ENCODE assay signal across 25 cellular contexts in the genomic region with DNA sequence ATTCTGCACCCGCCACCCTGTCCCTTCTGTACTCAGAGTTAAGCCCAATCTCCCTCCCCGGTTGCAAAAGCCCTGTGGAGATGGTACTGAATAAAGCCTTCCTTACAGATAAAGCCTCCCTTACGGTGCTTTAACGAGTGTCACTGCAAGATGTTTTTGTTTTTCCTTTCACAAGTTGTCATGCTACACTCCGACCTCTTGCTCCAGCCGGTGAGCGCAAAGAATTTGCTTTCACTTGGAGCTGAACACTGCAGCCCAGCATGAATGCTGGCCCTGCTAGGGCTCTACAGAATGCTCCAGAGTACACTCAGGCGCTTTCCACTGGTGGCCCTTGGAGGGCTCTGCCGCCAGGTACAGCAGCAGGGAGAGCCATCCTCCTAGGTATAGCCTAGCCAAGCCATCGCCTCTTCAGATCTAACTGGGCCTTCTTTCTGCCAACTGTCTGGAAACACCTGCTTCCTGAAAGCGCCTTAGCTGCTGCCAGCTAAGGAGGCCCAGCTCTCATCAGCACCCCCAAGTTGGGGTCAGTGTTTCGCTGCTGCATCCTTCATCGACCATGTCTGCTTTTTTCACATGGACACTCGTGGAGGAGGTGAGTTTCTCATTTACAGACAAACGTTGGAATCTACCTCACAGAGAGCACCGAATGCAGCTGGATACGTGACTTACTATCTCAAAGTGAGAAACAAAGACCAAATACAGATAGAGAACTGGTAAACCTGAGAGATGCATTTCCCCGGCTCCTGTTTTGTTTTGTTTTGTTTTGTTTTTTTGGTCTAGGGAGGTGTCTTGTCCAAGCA. TPM values are rescaled to one million over a fixed set of nuclear protein-coding genes. Genes with fewer than 3 reads are reported as not detected.
A peak's percentile ranks its signal among the peaks of the same experiment; 100 is the strongest.
DNase-seq lines count a peak whose midpoint lies in the region; ATAC-seq, FAIRE-seq and TF ChIP-seq lines count a peak whose summit lies in the region.
"Had no signal": no experiment of that assay in that cellular context is flagged by ENCODE, and none has a peak within 500 bp of the region (broad histone marks: within the 10 kb centered on the region; RNA-seq: fewer than 3 reads in every experiment).

No MANE protein-coding gene starts in this region.

- no peaks in the 10 kb centered on the region for H3K36me3 ChIP-seq in Loucy (ENCODE audit: insufficient read depth, low read length)
- H3K36me3 ChIP-seq: esophagus muscularis mucosa, gastroesophageal sphincter, Peyer's patch, spleen, transverse colon had no signal

- no peaks in the 10 kb centered on the region for H3F3A ChIP-seq in Loucy (ENCODE audit: low read depth)

- peak overlapping the region; percentile 46 for H3K4me2 ChIP-seq in Loucy (ENCODE audit: low read depth, low read length, poor library complexity, severe bottlenecking)

- no peak overlapping the region for H3K4me3 ChIP-seq in Loucy (ENCODE audit: low read length, poor library complexity, severe bottlenecking)
- H3K4me3 ChIP-seq: esophagus muscularis mucosa, gastroesophageal sphincter, Peyer's patch, spleen, transverse colon had no signal

- H3K27me3 ChIP-seq in Loucy (ENCODE audit: insufficient read depth, low read length, poor library complexity, severe bottlenecking), result no peaks in the 10 kb centered on the region
- H3K27me3 ChIP-seq: Peyer's patch, transverse colon had no signal

- no peaks in the 10 kb centered on the region for H3K9me2 ChIP-seq in Loucy (replicated peaks; ENCODE audit: low read depth, low read length)

- H3K4me1 ChIP-seq in Loucy (ENCODE audit: insufficient read depth, low read length, poor library complexity, severe bottlenecking), result peaks cover 32% of the 10 kb centered on the region
- H3K4me1 ChIP-seq: esophagus muscularis mucosa, gastroesophageal sphincter, Peyer's patch had no signal

- FAIRE-seq in D721Med (lab: Jason Lieb, UNC), result no peak

- no peaks in the 10 kb centered on the region for H3K9me3 ChIP-seq in Loucy (ENCODE audit: insufficient read depth, low read depth, low read length)
- H3K9me3 ChIP-seq: esophagus muscularis mucosa, gastroesophageal sphincter, Peyer's patch, spleen, transverse colon had no signal

- no peaks in the 10 kb centered on the region for H3K79me2 ChIP-seq in Loucy (ENCODE audit: insufficient read depth, low read length)

- peak overlapping the region; percentile 41 for H3K27ac ChIP-seq in epithelial cell of prostate
- H3K27ac ChIP-seq: 22Rv1, esophagus muscularis mucosa, gastroesophageal sphincter, spleen, transverse colon had no signal

- TF ChIP-seq CTCF in Loucy (conservative IDR thresholded peaks at IDR 0.05; ENCODE audit: low read length), result peak; percentile 15; the same call in 1 of the 2 replicates
- no peak for TF ChIP-seq CTCF in D721Med (IDR thresholded peaks at IDR 0.05; ENCODE audit: insufficient read depth, missing control alignments)

- peak overlapping the region; percentile 24 for H3K9ac ChIP-seq in Loucy (ENCODE audit: low read depth, low read length, poor library complexity, severe bottlenecking)

- DNase-seq in DMS 273 (lab: John Stamatoyannopoulos, UW; ENCODE audit: unreplicated experiment), result peak; percentile 38
- no peak for DNase-seq in DMS 273 treated with DMSO at 0.1 percent for 48 hours (lab: John Stamatoyannopoulos, UW)
- DNase-seq in epithelial cell of prostate (ENCODE audit: low read depth, low spot score), result no peak
- DNase-seq in renal cortical epithelial cell (ENCODE audit: low read depth), result peak; percentile 61
- DNase-seq in D721Med (ENCODE audit: insufficient read length, low spot score), result no peak
- DNase-seq in SHP77 treated with DMSO at 0.1 percent for 48 hours (lab: John Stamatoyannopoulos, UW), result no peak
- DNase-seq: activated CD4-positive, alpha-beta T cell treated with anti-CD3 and anti-CD28 coated beads, Interleukin-2, amount 50 U/mL, for 4 hours; activated naive CD8-positive, alpha-beta T cell treated with anti-CD3 and anti-CD28 coated beads, Interleukin-2, amount 10 ng/mL, durations not matched to agents 7 days and 5 days; effector memory CD8-positive, alpha-beta T cell; kidney; NCI-H1092; NCI-H2029; NCI-H446 treated with DMSO at 0.1 percent for 48 hours; NK-92 treated with Interleukin-12 subunit alpha and Interleukin-12 subunit beta, amount 100 ng/mL, for 24 hours; retina; spleen; stimulated activated CD4-positive, alpha-beta T cell treated with anti-CD3 and anti-CD28 coated beads, Interleukin-4, amount 100 ng/mL, for 1 hour; T-helper 2 cell; transverse colon had no signal

- H2AFZ ChIP-seq in Loucy (ENCODE audit: low read length), result no peak overlapping the region

- no peak for ATAC-seq in HG02623 (IDR thresholded peaks at IDR 0.05; ENCODE audit: unreplicated experiment)
- ATAC-seq: effector memory CD8-positive, alpha-beta T cell; gastroesophageal sphincter had no signal

- H4K20me1 ChIP-seq in Loucy (ENCODE audit: insufficient read depth, low read length, poor library complexity, severe bottlenecking), result no peaks in the 10 kb centered on the region

RNA-seq across cellular contexts. Expression of a gene that starts 13.4 kb away (rescaled TPM):
- total RNA-seq in renal cortical epithelial cell, result under 0.01 and 0.70 TPM in 2 replicates
- total RNA-seq: activated naive CD8-positive, alpha-beta T cell treated with anti-CD3 and anti-CD28 coated beads, Interleukin-2, amount 10 ng/mL, durations not matched to agents 7 days and 5 days; esophagus muscularis mucosa had no signal

Comparison
In these comparisons a context has a peak if more than half of its experiments do, and no peak if none do; other contexts are left out.
1. DNase-seq: peak in DMS 273 (single experiment) and renal cortical epithelial cell (single experiment); none in DMS 273 treated with DMSO at 0.1 percent for 48 hours (single experiment), epithelial cell of prostate (single experiment), D721Med (single experiment) and SHP77 treated with DMSO at 0.1 percent for 48 hours (single experiment).